In the genomic region with DNA sequence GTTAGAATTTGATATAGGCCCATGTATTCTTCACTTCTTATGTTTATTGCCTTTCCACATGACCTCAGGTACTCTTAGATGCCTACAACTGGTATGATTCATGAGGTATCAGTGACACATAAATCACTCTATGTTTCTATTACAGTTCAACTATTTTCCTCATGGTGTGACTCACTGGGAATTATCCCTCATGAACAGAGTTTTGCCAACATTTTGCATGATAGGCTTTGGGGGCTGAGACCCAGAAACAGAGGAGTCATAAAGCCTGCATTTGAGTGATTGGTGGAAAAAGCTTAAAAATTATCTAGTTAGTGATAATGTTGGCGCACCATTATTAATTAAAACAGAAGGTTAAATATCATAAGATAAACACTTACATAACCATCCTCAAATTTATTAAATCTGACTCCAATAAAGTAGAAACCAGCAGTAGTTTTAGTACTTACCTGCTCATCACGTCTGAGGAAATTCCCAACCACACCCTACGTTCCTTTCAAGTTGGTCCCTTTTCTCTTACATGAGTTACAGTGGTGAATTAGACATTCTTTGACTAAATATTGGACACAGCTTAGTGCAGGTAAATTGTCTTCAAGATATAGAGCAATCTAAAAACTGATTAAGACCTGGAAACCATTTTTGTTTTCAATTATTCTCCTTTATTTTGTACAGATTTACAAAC, we compare ENCODE assay signal across 13 cellular contexts.
DNase-seq lines count a peak whose midpoint lies in the region; ATAC-seq and TF ChIP-seq lines count a peak whose summit lies in the region.
"Had no signal": no experiment of that assay in that cellular context is flagged by ENCODE, and none has a peak within 500 bp of the region (broad histone marks: within the 10 kb centered on the region; RNA-seq: fewer than 3 reads in every experiment).

No MANE protein-coding gene starts in this region.

- intact Hi-C loops in psoas muscle (cut with DNase I) (loop anchor here in 1 of 2 donors (10.0 kb wide), 2 partner anchors 88 to 142 kb away; no protein-coding TSS in a partner anchor), aorta (cut with DNase I) (no loop called here)

- no peaks in the 10 kb centered on the region for H3K9me3 ChIP-seq in psoas muscle
- no peaks in the 10 kb centered on the region for H3K9me3 ChIP-seq in aorta (ENCODE audit: control insufficient read depth, low read length)
- H3K9me3 ChIP-seq: heart right ventricle had no signal

- DNase-seq in brain microvascular endothelial cell (peak; percentile 80), psoas muscle (no peak), aorta (no peak), cortex of kidney (lab: John Stamatoyannopoulos, UW) (no peak), middle frontal gyrus (ENCODE audit: extremely low spot score, low spot score) (no peak), HK-2 (ENCODE audit: unreplicated experiment) (no peak)
- DNase-seq: activated CD8-positive, alpha-beta memory T cell treated with anti-CD3 and anti-CD28 coated beads for 24 hours; heart right ventricle; NCI-H526 treated with DMSO at 0.1 percent for 48 hours; stimulated activated naive CD4-positive, alpha-beta T cell; T-helper 1 cell had no signal

- H3K27me3 ChIP-seq in brain microvascular endothelial cell (replicated peaks) (no peaks in the 10 kb centered on the region), psoas muscle (ENCODE audit: insufficient read depth in 3 of 3, low read length in 2 of 3) (no peaks in the 10 kb centered on the region), aorta (ENCODE audit: control insufficient read depth in 1 of 2, insufficient read depth in 2 of 2, low read length in 1 of 2) (no peaks in the 10 kb centered on the region)
- H3K27me3 ChIP-seq: heart right ventricle had no signal

- peak overlapping the region; percentile 72 for H3K27ac ChIP-seq in brain microvascular endothelial cell
- peak overlapping the region; percentile 69 for H3K27ac ChIP-seq in psoas muscle
- H3K27ac ChIP-seq in aorta (ENCODE audit: low read depth in 1 of 2, low read length in 2 of 2) = no peak overlapping the region
- H3K27ac ChIP-seq: heart right ventricle had no signal

- H3K4me3 ChIP-seq in brain microvascular endothelial cell (ENCODE audit: low read depth, low read length) (no peak overlapping the region), psoas muscle (no peak overlapping the region), aorta (ENCODE audit: low read length in 2 of 2) (no peak overlapping the region)
- H3K4me3 ChIP-seq: heart right ventricle had no signal

- in situ Hi-C loops in brain microvascular endothelial cell (cut with HindIII; ENCODE audit: low pct_ligation_motif_present, low sequenced_read_pairs) = no loop called here

- 74 to 89% (median 82%) methylated on average over 3 of the region's 3 CpGs for WGBS in psoas muscle, 3 donors
- 90 to 94% methylated on average over 3 of the region's 3 CpGs for WGBS in aorta, 2 donors

- no peaks in the 10 kb centered on the region for H3K36me3 ChIP-seq in brain microvascular endothelial cell (replicated peaks)
- no peaks in the 10 kb centered on the region for H3K36me3 ChIP-seq in psoas muscle (ENCODE audit: insufficient read depth in 1 of 2, low read depth in 1 of 2)
- no peaks in the 10 kb centered on the region for H3K36me3 ChIP-seq in aorta (ENCODE audit: control insufficient read depth in 1 of 2, insufficient read depth in 2 of 2, low read length in 1 of 2)
- H3K36me3 ChIP-seq: heart right ventricle had no signal

- peaks cover 36% of the 10 kb centered on the region for H3K4me1 ChIP-seq in psoas muscle
- H3K4me1 ChIP-seq in aorta (ENCODE audit: control insufficient read depth in 1 of 2, insufficient read depth in 2 of 2, low read length in 2 of 2) = peaks cover 5 to 7% of the 10 kb centered on the region in 2 donors
- H3K4me1 ChIP-seq: heart right ventricle had no signal

- peak; percentile 45 for ATAC-seq in GM18511 (IDR thresholded peaks at IDR 0.05; ENCODE audit: unreplicated experiment)
- peak; percentile 40 for ATAC-seq in HG03442 (IDR thresholded peaks at IDR 0.05; ENCODE audit: unreplicated experiment)
- peak; percentile 85 to 93 (median 91) for ATAC-seq in psoas muscle
- no peak for ATAC-seq in aorta (ENCODE audit: low FRiP score)
- ATAC-seq: heart right ventricle had no signal

- TF ChIP-seq CTCF in brain microvascular endothelial cell (IDR thresholded peaks at IDR 0.05; ENCODE audit: low read depth, low read length, missing control alignments) = no peak
- TF ChIP-seq CTCF in psoas muscle (IDR thresholded peaks at IDR 0.05) = no peak

Comparison
In these comparisons a context has a peak if more than half of its experiments do, and no peak if none do; other contexts are left out.
1. H3K27ac ChIP-seq: peak in brain microvascular endothelial cell (single experiment) and psoas muscle (single experiment); none in aorta (0 of 2).